ENCODE assay signal across 8 cellular contexts in the genomic region with DNA sequence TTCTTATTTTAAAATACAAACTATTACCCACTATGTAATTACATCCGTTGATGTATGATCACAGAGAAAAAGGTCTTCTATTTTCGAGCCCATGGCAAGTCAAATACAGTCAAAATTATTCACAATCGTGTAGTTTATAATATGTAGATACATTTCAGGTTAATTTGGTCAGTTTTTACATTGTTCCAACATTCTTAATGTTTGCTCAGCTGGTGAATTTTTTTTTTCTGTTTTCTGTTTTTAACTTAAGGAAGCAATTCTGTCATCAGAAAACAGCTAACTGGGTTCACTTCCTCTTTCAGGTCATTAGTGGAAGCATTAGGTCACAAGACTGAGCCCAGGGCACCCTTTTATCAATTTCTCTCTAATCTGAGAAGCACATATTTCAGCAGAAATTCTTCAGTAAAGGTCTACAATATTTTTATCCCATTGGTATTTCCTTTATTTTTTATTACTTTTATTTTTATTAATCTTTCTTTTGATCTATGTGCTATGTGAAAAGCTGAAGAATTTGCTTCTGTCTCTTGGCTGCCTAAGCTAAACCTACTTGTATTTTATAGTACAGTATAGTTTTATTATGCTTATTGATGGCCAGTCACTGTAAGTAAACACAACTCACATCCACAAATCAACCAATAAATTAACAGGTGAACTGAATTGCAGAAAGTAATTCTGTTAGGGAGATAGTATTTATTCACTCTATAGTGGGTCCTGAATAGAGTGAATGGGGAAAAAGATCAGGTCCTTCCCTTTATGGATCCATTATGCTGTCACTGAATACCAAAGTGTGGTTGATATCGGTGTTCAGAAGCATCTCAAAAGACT.
DNase-seq lines count a peak whose midpoint lies in the region; ATAC-seq and TF ChIP-seq lines count a peak whose summit lies in the region.

No MANE protein-coding gene starts in this region.

- TF ChIP-seq POLR2A in spleen (IDR thresholded peaks at IDR 0.05): no peak

- no peaks in the 10 kb centered on the region for H3K9me2 ChIP-seq in SU-DHL-6 (replicated peaks; ENCODE audit: insufficient read depth, low read length)

- no peak for TF ChIP-seq CTCF in SU-DHL-6 (IDR thresholded peaks at IDR 0.05; ENCODE audit: insufficient read depth, low read length, poor library complexity, severe bottlenecking)
- no peak for TF ChIP-seq CTCF in spleen (IDR thresholded peaks at IDR 0.05 in 8 of 11, conservative IDR thresholded peaks at IDR 0.05 in 3 of 11)

- peak overlapping the region; percentile 88 for H2AFZ ChIP-seq in SU-DHL-6 (ENCODE audit: low read depth, low read length, severe bottlenecking)

- H3K79me2 ChIP-seq in SU-DHL-6 (ENCODE audit: insufficient read depth, low read length): no peaks in the 10 kb centered on the region

- WGBS in spleen, 5 donors: 44 to 48% (median 46%) methylated on average over 4 of the region's 4 CpGs

- peaks cover 2% of the 10 kb centered on the region for H3K9me3 Mint-ChIP-seq in activated CD8-positive, alpha-beta memory T cell treated with anti-CD3 and anti-CD28 coated beads, Interleukin-2, amount 10 ng/mL, durations not matched to agents 7 days and 5 days (ENCODE audit: low read depth)

- no peak for ATAC-seq in activated CD8-positive, alpha-beta memory T cell treated with anti-CD3 and anti-CD28 coated beads, Interleukin-2, amount 10 ng/mL, durations not matched to agents 7 days and 5 days
- peak; percentile 40 for ATAC-seq in HG02981 (IDR thresholded peaks at IDR 0.05; ENCODE audit: unreplicated experiment)

- H3K9me3 ChIP-seq in SU-DHL-6 (ENCODE audit: insufficient read depth, low read length): no peaks in the 10 kb centered on the region
- no peaks in the 10 kb centered on the region for H3K9me3 ChIP-seq in spleen

- peaks cover 27 to 74% (median 46%) of the 10 kb centered on the region in 6 donors for H3K4me1 ChIP-seq in spleen

- peaks cover 24% of the 10 kb centered on the region for H3F3A ChIP-seq in SU-DHL-6 (ENCODE audit: insufficient read depth)

- CTCF ChIA-PET in activated CD8-positive, alpha-beta memory T cell treated with anti-CD3 and anti-CD28 coated beads, Interleukin-2, amount 10 ng/mL, durations not matched to agents 7 days and 5 days (lab: Charles Lee): interaction anchor here (0.7 to 3.2 kb wide), 6 partner anchors 20 to 207 kb away, joined by 3 to 11 read pairs (median 4); no protein-coding TSS in a partner anchor

- H4K20me1 ChIP-seq in SU-DHL-6 (ENCODE audit: low read depth, low read length): no peaks in the 10 kb centered on the region

- H3K27ac ChIP-seq in SU-DHL-6 (ENCODE audit: low read depth, low read length) (peak overlapping the region; percentile 94), spleen (peak overlapping the region; percentile 76 to 90 (median 84))

- peaks cover 51% of the 10 kb centered on the region for H3K4me1 Mint-ChIP-seq in activated CD8-positive, alpha-beta memory T cell treated with anti-CD3 and anti-CD28 coated beads, Interleukin-2, amount 10 ng/mL, durations not matched to agents 7 days and 5 days

- intact Hi-C loops in spleen (cut with DNase I; ENCODE audit: low total_unique reads): no loop called here

- no peaks in the 10 kb centered on the region for H3K36me3 ChIP-seq in SU-DHL-6 (ENCODE audit: low read length)
- no peaks in the 10 kb centered on the region for H3K36me3 ChIP-seq in spleen

- no peaks in the 10 kb centered on the region for H3K27me3 Mint-ChIP-seq in activated CD8-positive, alpha-beta memory T cell treated with anti-CD3 and anti-CD28 coated beads, Interleukin-2, amount 10 ng/mL, durations not matched to agents 7 days and 5 days

- H3K4me2 ChIP-seq in SU-DHL-6 (ENCODE audit: low read depth, low read length, poor library complexity, severe bottlenecking): peak overlapping the region; percentile 98

- peak overlapping the region; percentile 97 for H3K27ac Mint-ChIP-seq in activated CD8-positive, alpha-beta memory T cell treated with anti-CD3 and anti-CD28 coated beads, Interleukin-2, amount 10 ng/mL, durations not matched to agents 7 days and 5 days

- DNase-seq in activated CD8-positive, alpha-beta memory T cell treated with anti-CD3 and anti-CD28 coated beads, Interleukin-2, amount 10 ng/mL, durations not matched to agents 7 days and 5 days: no peak
- no peak for DNase-seq in activated CD8-positive, alpha-beta memory T cell treated with anti-CD3 and anti-CD28 coated beads, Interleukin-2, amount 50 U/mL, for 4 hours
- DNase-seq in spleen: no peak
- DNase-seq in COLO668 (lab: John Stamatoyannopoulos, UW; ENCODE audit: unreplicated experiment): no peak
- no peak for DNase-seq in NCI-H187 (lab: John Stamatoyannopoulos, UW)
- no peak for DNase-seq in NCI-H226

- peak overlapping the region; percentile 54 for H3K9ac ChIP-seq in SU-DHL-6 (ENCODE audit: low read length)

- peak overlapping the region; percentile 58 for H3K4me3 Mint-ChIP-seq in activated CD8-positive, alpha-beta memory T cell treated with anti-CD3 and anti-CD28 coated beads, Interleukin-2, amount 10 ng/mL, durations not matched to agents 7 days and 5 days

- H3K4me3 ChIP-seq in SU-DHL-6 (ENCODE audit: insufficient read depth, low read length, poor library complexity, severe bottlenecking): peak overlapping the region; percentile 51
- peak overlapping the region in 1 of 8 donors; percentile 43 for H3K4me3 ChIP-seq in spleen

- peaks cover 19% of the 10 kb centered on the region for H3K36me3 Mint-ChIP-seq in activated CD8-positive, alpha-beta memory T cell treated with anti-CD3 and anti-CD28 coated beads, Interleukin-2, amount 10 ng/mL, durations not matched to agents 7 days and 5 days

- H3K27me3 ChIP-seq in SU-DHL-6 (ENCODE audit: low read length) (no peaks in the 10 kb centered on the region), spleen (replicated peaks in 1 of 7) (no peaks in the 10 kb centered on the region)
